ENCODE assay signal across 7 cellular contexts in the genomic region with DNA sequence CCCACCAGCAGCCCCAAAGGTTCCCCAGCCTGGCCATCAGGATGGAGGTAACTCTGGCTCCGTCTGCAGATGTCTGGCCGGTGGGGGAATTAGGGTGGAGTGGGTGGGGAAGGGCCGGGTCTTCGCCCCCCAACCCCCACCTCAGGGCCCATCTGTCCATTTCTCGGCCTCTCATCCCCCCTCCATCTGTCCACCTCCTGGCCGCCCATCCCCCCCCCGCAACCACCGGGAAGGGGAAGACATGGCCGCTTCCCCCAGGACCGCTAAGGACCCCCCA.
A peak's percentile ranks its signal among the peaks of the same experiment; 100 is the strongest.
DNase-seq lines count a peak whose midpoint lies in the region; ATAC-seq and TF ChIP-seq lines count a peak whose summit lies in the region.

No MANE protein-coding gene starts in this region.

- H3K9me3 ChIP-seq in DOHH2 (ENCODE audit: control insufficient read depth, insufficient read depth, low read length) (no peaks in the 10 kb centered on the region), OCI-LY1 (ENCODE audit: low read length) (no peaks in the 10 kb centered on the region)
- no peaks in the 10 kb centered on the region for H3K9me3 ChIP-seq in effector memory CD4-positive, alpha-beta T cell (ENCODE audit: control insufficient read depth, low read length)

- H3K27me3 ChIP-seq in DOHH2 (ENCODE audit: control insufficient read depth, low read length) (peaks cover 21% of the 10 kb centered on the region), OCI-LY1 (ENCODE audit: insufficient read depth, low read length) (0 out of 2 replicates have a peak, but pooled peaks cover 5% of the 10 kb centered on the region), rectal smooth muscle tissue (ENCODE audit: control insufficient read depth, insufficient read depth, low read length) (no peaks in the 10 kb centered on the region)
- H3K27me3 ChIP-seq in effector memory CD4-positive, alpha-beta T cell (replicated peaks; ENCODE audit: control insufficient read depth, insufficient read depth, low read length, poor library complexity, severe bottlenecking), result no peaks in the 10 kb centered on the region

- peak overlapping the region; percentile 52 for H3K4me3 ChIP-seq in DOHH2 (ENCODE audit: low read length)
- peak overlapping the region; percentile 83 for H3K4me3 ChIP-seq in OCI-LY1 (ENCODE audit: low read depth, low read length, poor library complexity, severe bottlenecking)
- peak overlapping the region; percentile 56 for H3K4me3 ChIP-seq in effector memory CD4-positive, alpha-beta T cell (ENCODE audit: insufficient read depth, low read depth, low read length, poor library complexity, severe bottlenecking)
- H3K4me3 ChIP-seq in rectal smooth muscle tissue (ENCODE audit: low read length), result peak overlapping the region; percentile 72

- H3K9me2 ChIP-seq in DOHH2 (replicated peaks; ENCODE audit: control insufficient read depth, low read length) (no peaks in the 10 kb centered on the region), OCI-LY1 (ENCODE audit: low read depth, low read length) (no peaks in the 10 kb centered on the region)

- H3K36me3 ChIP-seq in DOHH2 (ENCODE audit: control insufficient read depth, low read length), result no peaks in the 10 kb centered on the region
- no peaks in the 10 kb centered on the region for H3K36me3 ChIP-seq in OCI-LY1 (ENCODE audit: insufficient read depth, low read length)
- H3K36me3 ChIP-seq in effector memory CD4-positive, alpha-beta T cell (ENCODE audit: control insufficient read depth, insufficient read depth, low read length), result no peaks in the 10 kb centered on the region
- no peaks in the 10 kb centered on the region for H3K36me3 ChIP-seq in rectal smooth muscle tissue (ENCODE audit: control insufficient read depth, insufficient read depth, low read length)

- H3K9ac ChIP-seq in OCI-LY1 (ENCODE audit: low read length), result peak overlapping the region; percentile 82; the same call in 1 of the 2 replicates
- H3K9ac ChIP-seq in rectal smooth muscle tissue (ENCODE audit: low read length), result no peak overlapping the region

- H2AFZ ChIP-seq in OCI-LY1 (ENCODE audit: low read length), result no peak overlapping the region

- no peaks in the 10 kb centered on the region; the same call in 1 of the 2 replicates for H3K4me1 ChIP-seq in DOHH2 (ENCODE audit: control insufficient read depth, low read length)
- peaks cover 15% of the 10 kb centered on the region for H3K4me1 ChIP-seq in OCI-LY1 (ENCODE audit: insufficient read depth, low read length, severe bottlenecking)
- H3K4me1 ChIP-seq in effector memory CD4-positive, alpha-beta T cell (ENCODE audit: control insufficient read depth, insufficient read depth, low read length, poor library complexity, severe bottlenecking), result peaks cover 13% of the 10 kb centered on the region
- no peaks in the 10 kb centered on the region for H3K4me1 ChIP-seq in rectal smooth muscle tissue (ENCODE audit: control insufficient read depth, insufficient read depth, low read length)

- no peak for TF ChIP-seq CTCF in DOHH2 (IDR thresholded peaks at IDR 0.05; ENCODE audit: low read depth, low read length, poor library complexity, severe bottlenecking)
- TF ChIP-seq CTCF in OCI-LY1 (IDR thresholded peaks at IDR 0.05; ENCODE audit: low read length), result no peak

- DNase-seq in effector memory CD4-positive, alpha-beta T cell, result no peak
- no peak for DNase-seq in NCI-H2081 treated with DMSO at 0.1 percent for 48 hours (lab: John Stamatoyannopoulos, UW)

- H3K27ac ChIP-seq in DOHH2 (ENCODE audit: low read depth, low read length) (no peak overlapping the region), OCI-LY1 (ENCODE audit: low read depth, low read length, poor library complexity, severe bottlenecking) (no peak overlapping the region), rectal smooth muscle tissue (ENCODE audit: low read depth, low read length) (no peak overlapping the region)
- H3K27ac ChIP-seq in effector memory CD4-positive, alpha-beta T cell (ENCODE audit: insufficient read depth, low read length, poor library complexity, severe bottlenecking), result no peak overlapping the region

- H3K4me2 ChIP-seq in DOHH2 (ENCODE audit: low read length) (peak overlapping the region; percentile 62), OCI-LY1 (ENCODE audit: low read length) (peak overlapping the region; percentile 83)

- no peak for ATAC-seq in GM21737 (IDR thresholded peaks at IDR 0.05; ENCODE audit: unreplicated experiment)
- no peak for ATAC-seq in HG03442 (IDR thresholded peaks at IDR 0.05; ENCODE audit: unreplicated experiment)

- H3F3A ChIP-seq in DOHH2 (ENCODE audit: control insufficient read depth, insufficient read depth) (peaks cover 2% of the 10 kb centered on the region; the same call in 1 of the 2 replicates), OCI-LY1 (ENCODE audit: insufficient read depth, low read length) (no peaks in the 10 kb centered on the region; the same call in 1 of the 2 replicates)

- H3K79me2 ChIP-seq in DOHH2 (ENCODE audit: control insufficient read depth, low read length) (no peaks in the 10 kb centered on the region), OCI-LY1 (ENCODE audit: insufficient read depth, low read length) (no peaks in the 10 kb centered on the region)

- H4K20me1 ChIP-seq in DOHH2 (ENCODE audit: control insufficient read depth, insufficient read depth, low read depth, low read length), result no peaks in the 10 kb centered on the region
- H4K20me1 ChIP-seq in OCI-LY1 (ENCODE audit: insufficient read depth, low read length), result no peaks in the 10 kb centered on the region
